ENCODE assay signal across 1 cellular context in genomic region chr11:8688414-8689362, GRCh38.
A peak's percentile ranks its signal among the peaks of the same experiment; 100 is the strongest.
TF ChIP-seq lines count a peak whose summit lies in the region.

No MANE protein-coding gene starts in this region.

TF ChIP-seq in HepG2, 621 proteins besides CTCF, POLR2A, EP300 and RAD21 (continued from another document and continues in another):
- TF ChIP-seq ZNF597 (CRISPR knock-in tag; IDR thresholded peaks at IDR 0.05) = no peak
- TF ChIP-seq ZBTB21 (CRISPR knock-in tag; IDR thresholded peaks at IDR 0.05) = no peak
- no peak for TF ChIP-seq SMC3 (IDR thresholded peaks at IDR 0.05; ENCODE audit: low read length)
- TF ChIP-seq FOXC1 (CRISPR knock-in tag; IDR thresholded peaks at IDR 0.05; ENCODE audit: borderline replicate concordance) = peak; percentile 71; the same call in 1 of the 2 replicates
- TF ChIP-seq ZNF674 (CRISPR knock-in tag; IDR thresholded peaks at IDR 0.05; ENCODE audit: low read depth) = no peak
- TF ChIP-seq ZNF790 (CRISPR knock-in tag; IDR thresholded peaks at IDR 0.05; ENCODE audit: borderline replicate concordance) = no peak
- peak; percentile 55; the same call in 1 of the 2 replicates for TF ChIP-seq KDM3A (CRISPR knock-in tag; IDR thresholded peaks at IDR 0.05; ENCODE audit: low read depth)
- peak; percentile 99 for TF ChIP-seq AGO1 (IDR thresholded peaks at IDR 0.05; ENCODE audit: low read depth, low read length, poor library complexity, severe bottlenecking)
- no peak for TF ChIP-seq GFI1 (CRISPR knock-in tag; IDR thresholded peaks at IDR 0.05; ENCODE audit: borderline replicate concordance)
- TF ChIP-seq PAF1 (CRISPR knock-in tag; IDR thresholded peaks at IDR 0.05) = peak; percentile 92; the same call in 1 of the 2 replicates
- no peak for TF ChIP-seq DDIT3 (CRISPR knock-in tag; IDR thresholded peaks at IDR 0.05)
- TF ChIP-seq ZSCAN12 (CRISPR knock-in tag; IDR thresholded peaks at IDR 0.05) = no peak
- no peak for TF ChIP-seq ZNF546 (CRISPR knock-in tag; conservative IDR thresholded peaks at IDR 0.05)
- peak; percentile 56 to 62; a peak in 3 of 4 replicates for TF ChIP-seq HMGXB4 (CRISPR knock-in tag; IDR thresholded peaks at IDR 0.05; ENCODE audit: borderline replicate concordance in 1 of 2, low read depth in 1 of 2)
- no peak; the same call in none of the 2 replicates for TF ChIP-seq CREB3 (CRISPR knock-in tag; IDR thresholded peaks at IDR 0.05)
- TF ChIP-seq KMT2A (CRISPR knock-in tag; IDR thresholded peaks at IDR 0.05) = peak; percentile 91
- TF ChIP-seq MLX (CRISPR knock-in tag; IDR thresholded peaks at IDR 0.05) = no peak
- no peak for TF ChIP-seq NR2F1 (CRISPR knock-in tag; IDR thresholded peaks at IDR 0.05)
- TF ChIP-seq TFAP4 (IDR thresholded peaks at IDR 0.05; ENCODE audit: borderline replicate concordance, low read depth) = peak; percentile 56; the same call in 1 of the 2 replicates
- TF ChIP-seq KLF11 (CRISPR knock-in tag; IDR thresholded peaks at IDR 0.05) = peak; percentile 86; the same call in 1 of the 2 replicates
- TF ChIP-seq MAF1 (CRISPR knock-in tag; IDR thresholded peaks at IDR 0.05; ENCODE audit: borderline replicate concordance) = peak; percentile 89; the same call in 1 of the 2 replicates
- TF ChIP-seq ZNF33B (CRISPR knock-in tag; IDR thresholded peaks at IDR 0.05) = no peak
- TF ChIP-seq ZNF232 (CRISPR knock-in tag; IDR thresholded peaks at IDR 0.05; ENCODE audit: borderline replicate concordance) = peak; percentile 89; the same call in 1 of the 2 replicates
- TF ChIP-seq ZNF547 (CRISPR knock-in tag; IDR thresholded peaks at IDR 0.05) = no peak; the same call in 1 of the 2 replicates
- TF ChIP-seq SNAPC2 (CRISPR knock-in tag; IDR thresholded peaks at IDR 0.05) = peak; percentile 77
- TF ChIP-seq CHCHD3 (CRISPR knock-in tag; IDR thresholded peaks at IDR 0.05) = 0 out of 2 replicates have a peak, but pooled peaks have one; percentile 53
- no peak; the same call in 1 of the 2 replicates for TF ChIP-seq ZNF660 (CRISPR knock-in tag; IDR thresholded peaks at IDR 0.05; ENCODE audit: borderline replicate concordance, low read depth)
- peak; percentile 96; the same call in 1 of the 2 replicates for TF ChIP-seq ZNF124 (CRISPR knock-in tag; IDR thresholded peaks at IDR 0.05)
- TF ChIP-seq SIX4 (CRISPR knock-in tag; IDR thresholded peaks at IDR 0.05) = no peak
- peak; percentile 35; the same call in 1 of the 2 replicates for TF ChIP-seq NCOR1 (IDR thresholded peaks at IDR 0.05; ENCODE audit: borderline replicate concordance, low read length)
- TF ChIP-seq ZBTB40 (IDR thresholded peaks at IDR 0.05) = peak; percentile 98
- TF ChIP-seq ZBTB40 (CRISPR knock-in tag; IDR thresholded peaks at IDR 0.05) = no peak
- peak; percentile 78 for TF ChIP-seq YEATS4 (CRISPR knock-in tag; IDR thresholded peaks at IDR 0.05; ENCODE audit: borderline replicate concordance)
- TF ChIP-seq ZMYM4 (CRISPR knock-in tag; IDR thresholded peaks at IDR 0.05) = peak; percentile 82
- peak; percentile 64 for TF ChIP-seq MED8 (CRISPR knock-in tag; IDR thresholded peaks at IDR 0.05; ENCODE audit: insufficient replicate concordance)
- TF ChIP-seq ZNF264 (CRISPR knock-in tag; IDR thresholded peaks at IDR 0.05) = peak; percentile 86
- no peak for TF ChIP-seq U2AF2 (IDR thresholded peaks at IDR 0.05; ENCODE audit: low read depth, low read length)
- no peak for TF ChIP-seq TRIM22 (IDR thresholded peaks at IDR 0.05)
- TF ChIP-seq MBD4 (IDR thresholded peaks at IDR 0.05; ENCODE audit: borderline replicate concordance, low read length) = peak; percentile 96; the same call in 1 of the 2 replicates
- TF ChIP-seq ARNTL (CRISPR knock-in tag; IDR thresholded peaks at IDR 0.05) = no peak
